Comparison of ENCODE assay signal across 8 cellular contexts in the genomic region with DNA sequence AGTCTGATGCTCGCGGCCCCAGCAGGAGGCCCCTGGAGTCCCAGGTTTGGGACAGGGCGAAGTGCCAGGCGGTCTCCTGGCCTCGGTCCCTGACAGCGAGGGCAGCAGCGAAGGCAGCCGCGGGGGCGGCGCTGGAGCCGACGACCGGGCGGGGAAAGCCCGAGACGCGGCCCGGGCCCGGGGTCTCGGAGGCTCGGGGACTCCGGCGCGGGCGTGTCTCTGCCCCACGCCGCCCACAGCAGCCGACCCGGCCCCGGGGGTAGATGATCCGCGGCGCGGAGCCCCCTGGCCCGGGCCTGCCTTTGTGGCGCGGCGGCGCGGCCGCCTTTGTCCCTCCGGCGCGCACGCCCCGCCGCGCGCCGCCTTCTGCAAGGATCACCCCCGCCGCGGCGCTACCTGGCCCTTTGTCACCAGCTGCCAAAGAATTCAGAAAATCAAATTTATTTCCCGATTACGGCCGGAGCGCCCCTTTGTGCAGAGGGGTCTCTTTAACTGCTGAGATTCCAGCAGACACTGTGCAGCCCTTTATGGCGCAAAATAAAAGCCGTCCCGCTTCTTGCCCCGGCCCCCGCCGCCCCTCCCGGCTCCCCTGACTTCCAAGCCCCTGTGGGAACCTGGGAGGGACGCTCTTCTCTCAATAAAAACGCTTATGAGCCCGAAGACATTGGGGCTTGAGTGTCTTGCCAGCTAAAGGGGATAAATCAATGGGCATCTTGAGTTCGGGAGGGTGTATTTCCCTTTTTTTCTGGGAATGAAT.
DNase-seq lines count a peak whose midpoint lies in the region; ATAC-seq and TF ChIP-seq lines count a peak whose summit lies in the region.

No MANE protein-coding gene starts in this region.

- H3K4me1 ChIP-seq in CD4-positive, CD25-positive, alpha-beta regulatory T cell (ENCODE audit: control insufficient read depth, insufficient read depth, low read length, poor library complexity, severe bottlenecking) = peaks cover 11% of the 10 kb centered on the region

- no peak overlapping the region for H3K27ac ChIP-seq in CD4-positive, CD25-positive, alpha-beta regulatory T cell (ENCODE audit: insufficient read depth, low read length, poor library complexity, severe bottlenecking)
- H3K27ac ChIP-seq in VCaP = peak overlapping the region; percentile 67

- H3K36me3 Mint-ChIP-seq in CD4-positive, CD25-positive, alpha-beta regulatory T cell = peaks cover 3% of the 10 kb centered on the region
- H3K36me3 Mint-ChIP-seq in glutamatergic neuron (ENCODE audit: unreplicated experiment) = no peaks in the 10 kb centered on the region

- peak overlapping the region; percentile 85 to 89 (median 88) for H3K4me3 Mint-ChIP-seq in CD4-positive, CD25-positive, alpha-beta regulatory T cell
- H3K4me3 Mint-ChIP-seq in glutamatergic neuron (ENCODE audit: unreplicated experiment) = peak overlapping the region; percentile 81

- ATAC-seq in CD4-positive, CD25-positive, alpha-beta regulatory T cell (ENCODE audit: low read depth in 2 of 2) = peak in 1 of 2 donors; percentile 17
- ATAC-seq in GM21423 (IDR thresholded peaks at IDR 0.05; ENCODE audit: unreplicated experiment) = peak; percentile 40
- ATAC-seq in HG03378 (IDR thresholded peaks at IDR 0.05; ENCODE audit: unreplicated experiment) = no peak

- peaks cover 5 to 24% (median 12%) of the 10 kb centered on the region in 4 donors for H3K4me1 Mint-ChIP-seq in CD4-positive, CD25-positive, alpha-beta regulatory T cell
- peaks cover 10% of the 10 kb centered on the region for H3K4me1 Mint-ChIP-seq in glutamatergic neuron (ENCODE audit: low read depth, unreplicated experiment)

- H3K36me3 ChIP-seq in CD4-positive, CD25-positive, alpha-beta regulatory T cell (ENCODE audit: control insufficient read depth, insufficient read depth, low read length) = no peaks in the 10 kb centered on the region

- peak overlapping the region; percentile 75 for H3K4me3 ChIP-seq in CD4-positive, CD25-positive, alpha-beta regulatory T cell (ENCODE audit: low read depth, low read length)

- TF ChIP-seq CTCF in VCaP (conservative IDR thresholded peaks at IDR 0.05) = peak; percentile 38
- no peak for TF ChIP-seq CTCF in glutamatergic neuron (IDR thresholded peaks at IDR 0.05; ENCODE audit: partially characterized antibody, unreplicated experiment)

- no peaks in the 10 kb centered on the region for H3K9me3 ChIP-seq in CD4-positive, CD25-positive, alpha-beta regulatory T cell (ENCODE audit: control insufficient read depth in 2 of 2, low read length in 2 of 2)

- intact Hi-C loops in posterior vena cava (cut with DNase I) = no loop called here

- no peaks in the 10 kb centered on the region for H3K9me3 Mint-ChIP-seq in CD4-positive, CD25-positive, alpha-beta regulatory T cell
- H3K9me3 Mint-ChIP-seq in glutamatergic neuron (ENCODE audit: unreplicated experiment) = peaks cover 2% of the 10 kb centered on the region

- H3K27me3 ChIP-seq in CD4-positive, CD25-positive, alpha-beta regulatory T cell (ENCODE audit: control insufficient read depth, insufficient read depth, low read length) = peaks cover 21% of the 10 kb centered on the region

- no peak overlapping the region for H3K27ac Mint-ChIP-seq in CD4-positive, CD25-positive, alpha-beta regulatory T cell
- H3K27ac Mint-ChIP-seq in glutamatergic neuron (ENCODE audit: unreplicated experiment) = peak overlapping the region; percentile 4

- peak in 1 of 3 donors; percentile 4 for DNase-seq in CD4-positive, CD25-positive, alpha-beta regulatory T cell
- DNase-seq in glutamatergic neuron (peak; percentile 48), kidney tubule cell (ENCODE audit: low spot score) (no peak), posterior vena cava (ENCODE audit: low spot score) (no peak)
- DNase-seq in stimulated activated CD4-positive, alpha-beta T cell treated with anti-CD3 and anti-CD28 coated beads, Interleukin-15, amount 100 ng/mL, for 24 hours = peak; percentile 44

- H3K27me3 Mint-ChIP-seq in CD4-positive, CD25-positive, alpha-beta regulatory T cell = peaks cover 51% of the 10 kb centered on the region
- peaks cover 7% of the 10 kb centered on the region for H3K27me3 Mint-ChIP-seq in glutamatergic neuron (ENCODE audit: unreplicated experiment)

Comparison
In these comparisons a context has a peak if more than half of its experiments do, and no peak if none do; other contexts are left out.
1. DNase-seq: peak in glutamatergic neuron (single experiment) and stimulated activated CD4-positive, alpha-beta T cell treated with anti-CD3 and anti-CD28 coated beads, Interleukin-15, amount 100 ng/mL, for 24 hours (single experiment); none in kidney tubule cell (single experiment) and posterior vena cava (single experiment).